ENCODE assay signal across 10 cellular contexts in genomic region chr1:109802136-109802900, GRCh38. TPM values are rescaled to one million over a fixed set of nuclear protein-coding genes. Genes with fewer than 3 reads are reported as not detected.
A peak's percentile ranks its signal among the peaks of the same experiment; 100 is the strongest.
DNase-seq lines count a peak whose midpoint lies in the region; ATAC-seq lines count a peak whose summit lies in the region.
"Had no signal": no experiment of that assay in that cellular context is flagged by ENCODE, and none has a peak within 500 bp of the region (broad histone marks: within the 10 kb centered on the region; RNA-seq: fewer than 3 reads in every experiment).

No MANE protein-coding gene starts in this region.

- no peaks in the 10 kb centered on the region for H3K27me3 ChIP-seq in iPS-15b (ENCODE audit: control insufficient read depth, insufficient read depth, low read length)

- H3K9me3 ChIP-seq in iPS-15b (ENCODE audit: control insufficient read depth, insufficient read depth, low read length): no peaks in the 10 kb centered on the region

- no peaks in the 10 kb centered on the region for H3K36me3 ChIP-seq in iPS-15b (ENCODE audit: control insufficient read depth, insufficient read depth, low read length)

- no peaks in the 10 kb centered on the region for H3K27me3 Mint-ChIP-seq in T-helper 1 cell treated with Interleukin-12 subunit alpha and Interleukin-12 subunit beta and Interleukin-4 antibody, amounts not matched to agents 30 μg/mL and 1 μg/mL, for 36 hours (ENCODE audit: low read depth)
- no peaks in the 10 kb centered on the region for H3K27me3 Mint-ChIP-seq in activated T-helper 1 cell treated with anti-CD3 and anti-CD28 coated beads, Interleukin-12 subunit alpha, Interleukin-12 subunit beta, Interleukin-2, Interleukin-4 antibody, amounts not matched to agents 30 ng/mL and 10 ng/mL and 1 ng/mL, durations not matched to agents 14 hours and 24 hours and 36 hours (ENCODE audit: insufficient read depth)

- DNase-seq in activated T-helper 1 cell treated with anti-CD3 and anti-CD28 coated beads, Interleukin-12 subunit alpha, Interleukin-12 subunit beta, Interleukin-2, Interleukin-4 antibody, amounts not matched to agents 30 ng/mL and 10 ng/mL and 1 ng/mL, durations not matched to agents 14 hours and 24 hours and 36 hours (ENCODE audit: low spot score): peak; percentile 68
- DNase-seq in stimulated activated effector memory CD8-positive, alpha-beta T cell treated with anti-CD3 and anti-CD28 coated beads, Interleukin-12 subunit alpha, Interleukin-12 subunit beta, amount 100 ng/mL, for 72 hours (ENCODE audit: low spot score in 2 of 2): peak in 1 of 2 donors; percentile 75
- DNase-seq in NCI-H1930 (lab: John Stamatoyannopoulos, UW) (no peak), NCI-H774 (lab: John Stamatoyannopoulos, UW) (no peak), KBM-7 (no peak)
- DNase-seq: SHP77 had no signal

- peaks cover 70% of the 10 kb centered on the region for H3K4me1 Mint-ChIP-seq in T-helper 1 cell treated with Interleukin-12 subunit alpha and Interleukin-12 subunit beta and Interleukin-4 antibody, amounts not matched to agents 30 μg/mL and 1 μg/mL, for 36 hours (ENCODE audit: low read depth)
- H3K4me1 Mint-ChIP-seq in activated T-helper 1 cell treated with anti-CD3 and anti-CD28 coated beads, Interleukin-12 subunit alpha, Interleukin-12 subunit beta, Interleukin-2, Interleukin-4 antibody, amounts not matched to agents 30 ng/mL and 10 ng/mL and 1 ng/mL, durations not matched to agents 14 hours and 24 hours and 36 hours (ENCODE audit: low read depth): peaks cover 87% of the 10 kb centered on the region
- peaks cover 75% of the 10 kb centered on the region for H3K4me1 Mint-ChIP-seq in stimulated activated effector memory CD8-positive, alpha-beta T cell treated with anti-CD3 and anti-CD28 coated beads, Interleukin-12 subunit alpha, Interleukin-12 subunit beta, amount 100 ng/mL, for 72 hours

- no peak overlapping the region for H3K4me3 ChIP-seq in iPS-15b (ENCODE audit: low read depth, low read length)

- H3K27ac Mint-ChIP-seq in T-helper 1 cell treated with Interleukin-12 subunit alpha and Interleukin-12 subunit beta and Interleukin-4 antibody, amounts not matched to agents 30 μg/mL and 1 μg/mL, for 36 hours: peak overlapping the region; percentile 96
- peak overlapping the region; percentile 96 for H3K27ac Mint-ChIP-seq in activated T-helper 1 cell treated with anti-CD3 and anti-CD28 coated beads, Interleukin-12 subunit alpha, Interleukin-12 subunit beta, Interleukin-2, Interleukin-4 antibody, amounts not matched to agents 30 ng/mL and 10 ng/mL and 1 ng/mL, durations not matched to agents 14 hours and 24 hours and 36 hours
- peak overlapping the region; percentile 95 for H3K27ac Mint-ChIP-seq in stimulated activated effector memory CD8-positive, alpha-beta T cell treated with anti-CD3 and anti-CD28 coated beads, Interleukin-12 subunit alpha, Interleukin-12 subunit beta, amount 100 ng/mL, for 72 hours

- intact Hi-C loops in activated T-helper 1 cell treated with anti-CD3 and anti-CD28 coated beads, Interleukin-12 subunit alpha, Interleukin-12 subunit beta, Interleukin-2, Interleukin-4 antibody, amounts not matched to agents 30 ng/mL and 10 ng/mL and 1 ng/mL, durations not matched to agents 14 hours and 24 hours and 36 hours (cut with micrococcal nuclease): loop anchor here (1.0 to 2.0 kb wide), 4 partner anchors 12 to 108 kb away; partner anchors contain the start of gene CSF1

- peak; percentile 82 for ATAC-seq in stimulated activated effector memory CD8-positive, alpha-beta T cell treated with anti-CD3 and anti-CD28 coated beads, Interleukin-12 subunit alpha, Interleukin-12 subunit beta, amount 100 ng/mL, for 72 hours
- no peak for ATAC-seq in HG03175 (IDR thresholded peaks at IDR 0.05; ENCODE audit: unreplicated experiment)
- ATAC-seq: left colon had no signal

- H3K9me3 Mint-ChIP-seq in T-helper 1 cell treated with Interleukin-12 subunit alpha and Interleukin-12 subunit beta and Interleukin-4 antibody, amounts not matched to agents 30 μg/mL and 1 μg/mL, for 36 hours: no peaks in the 10 kb centered on the region
- H3K9me3 Mint-ChIP-seq in activated T-helper 1 cell treated with anti-CD3 and anti-CD28 coated beads, Interleukin-12 subunit alpha, Interleukin-12 subunit beta, Interleukin-2, Interleukin-4 antibody, amounts not matched to agents 30 ng/mL and 10 ng/mL and 1 ng/mL, durations not matched to agents 14 hours and 24 hours and 36 hours: no peaks in the 10 kb centered on the region
- H3K9me3 Mint-ChIP-seq in stimulated activated effector memory CD8-positive, alpha-beta T cell treated with anti-CD3 and anti-CD28 coated beads, Interleukin-12 subunit alpha, Interleukin-12 subunit beta, amount 100 ng/mL, for 72 hours: no peaks in the 10 kb centered on the region

- peak overlapping the region; percentile 72 for H3K4me3 Mint-ChIP-seq in T-helper 1 cell treated with Interleukin-12 subunit alpha and Interleukin-12 subunit beta and Interleukin-4 antibody, amounts not matched to agents 30 μg/mL and 1 μg/mL, for 36 hours
- peak overlapping the region; percentile 72 for H3K4me3 Mint-ChIP-seq in activated T-helper 1 cell treated with anti-CD3 and anti-CD28 coated beads, Interleukin-12 subunit alpha, Interleukin-12 subunit beta, Interleukin-2, Interleukin-4 antibody, amounts not matched to agents 30 ng/mL and 10 ng/mL and 1 ng/mL, durations not matched to agents 14 hours and 24 hours and 36 hours
- peak overlapping the region; percentile 68 for H3K4me3 Mint-ChIP-seq in stimulated activated effector memory CD8-positive, alpha-beta T cell treated with anti-CD3 and anti-CD28 coated beads, Interleukin-12 subunit alpha, Interleukin-12 subunit beta, amount 100 ng/mL, for 72 hours

- in situ Hi-C loops in KBM-7 (cut with MboI; ENCODE audit: low pct_unique_long_range_greater_than_20kb, low sequenced_read_pairs): no loop called here

- peaks cover 11% of the 10 kb centered on the region for H3K36me3 Mint-ChIP-seq in T-helper 1 cell treated with Interleukin-12 subunit alpha and Interleukin-12 subunit beta and Interleukin-4 antibody, amounts not matched to agents 30 μg/mL and 1 μg/mL, for 36 hours (ENCODE audit: low read depth)
- peaks cover 10% of the 10 kb centered on the region for H3K36me3 Mint-ChIP-seq in activated T-helper 1 cell treated with anti-CD3 and anti-CD28 coated beads, Interleukin-12 subunit alpha, Interleukin-12 subunit beta, Interleukin-2, Interleukin-4 antibody, amounts not matched to agents 30 ng/mL and 10 ng/mL and 1 ng/mL, durations not matched to agents 14 hours and 24 hours and 36 hours (ENCODE audit: low read depth)
- H3K36me3 Mint-ChIP-seq in stimulated activated effector memory CD8-positive, alpha-beta T cell treated with anti-CD3 and anti-CD28 coated beads, Interleukin-12 subunit alpha, Interleukin-12 subunit beta, amount 100 ng/mL, for 72 hours: peaks cover 12% of the 10 kb centered on the region

- H3K9ac ChIP-seq in iPS-15b (ENCODE audit: low read depth, low read length): peak overlapping the region; percentile 5

- no peaks in the 10 kb centered on the region for H3K4me1 ChIP-seq in iPS-15b (ENCODE audit: control insufficient read depth, insufficient read depth, low read length)

RNA-seq across cellular contexts. Expression of gene EPS8L3, which starts 38.6 kb away (rescaled TPM):
- total RNA-seq in activated T-helper 1 cell treated with anti-CD3 and anti-CD28 coated beads, Interleukin-12 subunit alpha, Interleukin-12 subunit beta, Interleukin-2, Interleukin-4 antibody, amounts not matched to agents 30 ng/mL and 10 ng/mL and 1 ng/mL, durations not matched to agents 14 hours and 24 hours and 36 hours: not detected in 2 replicates
